In genomic region chr14:37416264-37416663, GRCh38 we compare ENCODE assay signal across 20 cellular contexts.
DNase-seq lines count a peak whose midpoint lies in the region; ATAC-seq and TF ChIP-seq lines count a peak whose summit lies in the region.
"Had no signal": no experiment of that assay in that cellular context is flagged by ENCODE, and none has a peak within 500 bp of the region (broad histone marks: within the 10 kb centered on the region; RNA-seq: fewer than 3 reads in every experiment).

No MANE protein-coding gene starts in this region.

- no peak overlapping the region for H3K4ac ChIP-seq in mesenchymal stem cell (ENCODE audit: low read depth in 1 of 2, low read length in 2 of 2)

- H3K4me1 ChIP-seq in mesenchymal stem cell (ENCODE audit: control insufficient read depth, insufficient read depth, low read depth, low read length), result no peaks in the 10 kb centered on the region
- H3K4me1 ChIP-seq: BLaER1 treated with 17β-estradiol and CSF1 and Interleukin-3, amounts not matched to agents 10 nM and 100 nM had no signal

- no peak overlapping the region for H3K9ac ChIP-seq in mesenchymal stem cell (ENCODE audit: low read length)
- H3K9ac ChIP-seq: BLaER1 treated with 17β-estradiol and CSF1 and Interleukin-3, amounts not matched to agents 10 nM and 100 nM had no signal

- no peak overlapping the region for H4K91ac ChIP-seq in mesenchymal stem cell (ENCODE audit: low read length)

- DNase-seq in left colon (no peak), NCI-H82 treated with DMSO at 0.1 percent for 48 hours (lab: John Stamatoyannopoulos, UW; ENCODE audit: unreplicated experiment) (no peak), NCI-H1048 (lab: John Stamatoyannopoulos, UW) (no peak), mesenchymal stem cell (no peak)
- DNase-seq: 8988T; ACHN; AML-193; CD4-positive, alpha-beta T cell; CD8-positive, alpha-beta T cell; DMS 273 treated with DMSO at 0.1 percent for 48 hours; DMS153; DMS53; DMS79; DND-41; EL; GDM1 had no signal

- peak overlapping the region; percentile 53; the same call in 1 of the 2 replicates for H3K27ac ChIP-seq in 22Rv1
- peak overlapping the region; percentile 86 for H3K27ac ChIP-seq in VCaP
- H3K27ac ChIP-seq in mesenchymal stem cell (ENCODE audit: low read length, poor library complexity, severe bottlenecking), result no peak overlapping the region
- H3K27ac ChIP-seq: BLaER1 treated with 17β-estradiol and CSF1 and Interleukin-3, amounts not matched to agents 10 nM and 100 nM had no signal

- no peaks in the 10 kb centered on the region for H3K36me3 ChIP-seq in mesenchymal stem cell (ENCODE audit: control insufficient read depth in 1 of 2, insufficient read depth in 2 of 2, low read depth in 1 of 2, low read length in 2 of 2)
- H3K36me3 ChIP-seq: BLaER1 treated with 17β-estradiol and CSF1 and Interleukin-3, amounts not matched to agents 10 nM and 100 nM had no signal

- ATAC-seq in left colon, result peak; percentile 84
- ATAC-seq: CD8-positive, alpha-beta T cell; GM12878 had no signal

- H3K4me2 ChIP-seq in mesenchymal stem cell (ENCODE audit: low read length, poor library complexity, severe bottlenecking), result no peak overlapping the region
- H3K4me2 ChIP-seq: BLaER1 treated with 17β-estradiol and CSF1 and Interleukin-3, amounts not matched to agents 10 nM and 100 nM had no signal

- no peaks in the 10 kb centered on the region for H3K27me3 ChIP-seq in mesenchymal stem cell (ENCODE audit: control insufficient read depth in 1 of 2, insufficient read depth in 1 of 2, low read length in 2 of 2)
- H3K27me3 ChIP-seq: BLaER1 treated with 17β-estradiol and CSF1 and Interleukin-3, amounts not matched to agents 10 nM and 100 nM had no signal

- no peak overlapping the region for H4K8ac ChIP-seq in mesenchymal stem cell (ENCODE audit: low read length)

- no peak overlapping the region for H2BK5ac ChIP-seq in mesenchymal stem cell (ENCODE audit: low read depth, low read length, poor library complexity, severe bottlenecking)

- no peak overlapping the region for H3K23ac ChIP-seq in mesenchymal stem cell (ENCODE audit: low read length in 2 of 2)

- no peak overlapping the region for H3K18ac ChIP-seq in mesenchymal stem cell (ENCODE audit: low read depth in 1 of 2, low read length in 2 of 2)

- no peak overlapping the region for H2AK5ac ChIP-seq in mesenchymal stem cell (ENCODE audit: low read length, severe bottlenecking)

- H3K79me1 ChIP-seq in mesenchymal stem cell (replicated peaks; ENCODE audit: low read length, poor library complexity, severe bottlenecking), result no peaks in the 10 kb centered on the region

- no peak overlapping the region for H3K14ac ChIP-seq in mesenchymal stem cell (ENCODE audit: low read length in 2 of 2)

- no peak overlapping the region for H2BK15ac ChIP-seq in mesenchymal stem cell (ENCODE audit: low read depth, poor library complexity, severe bottlenecking)

- H3K4me3 ChIP-seq in mesenchymal stem cell (ENCODE audit: insufficient read depth in 1 of 2, low read depth in 1 of 2, low read length in 2 of 2), result no peak overlapping the region
- H3K4me3 ChIP-seq: BLaER1 treated with 17β-estradiol and CSF1 and Interleukin-3, amounts not matched to agents 10 nM and 100 nM; GM12878 had no signal

- no peaks in the 10 kb centered on the region for H3K9me3 ChIP-seq in mesenchymal stem cell (ENCODE audit: control insufficient read depth, low read length)
- H3K9me3 ChIP-seq: BLaER1 treated with 17β-estradiol and CSF1 and Interleukin-3, amounts not matched to agents 10 nM and 100 nM had no signal

- TF ChIP-seq CTCF in 22Rv1 (IDR thresholded peaks at IDR 0.05), result no peak
- no peak for TF ChIP-seq CTCF in VCaP (conservative IDR thresholded peaks at IDR 0.05)

- intact Hi-C loops in left colon (cut with DNase I, micrococcal nuclease), result no loop called here

- H2BK120ac ChIP-seq in mesenchymal stem cell (ENCODE audit: low read depth, low read length), result no peak overlapping the region

- WGBS in mesenchymal stem cell, result 100% methylated on average over 2 of the region's 2 CpGs

- H2BK12ac ChIP-seq in mesenchymal stem cell (ENCODE audit: low read length in 2 of 2), result no peak overlapping the region

- H2AFZ ChIP-seq in mesenchymal stem cell (ENCODE audit: low read depth, low read length), result no peak overlapping the region
